Comparison of ENCODE assay signal across 16 cellular contexts in the genomic region with DNA sequence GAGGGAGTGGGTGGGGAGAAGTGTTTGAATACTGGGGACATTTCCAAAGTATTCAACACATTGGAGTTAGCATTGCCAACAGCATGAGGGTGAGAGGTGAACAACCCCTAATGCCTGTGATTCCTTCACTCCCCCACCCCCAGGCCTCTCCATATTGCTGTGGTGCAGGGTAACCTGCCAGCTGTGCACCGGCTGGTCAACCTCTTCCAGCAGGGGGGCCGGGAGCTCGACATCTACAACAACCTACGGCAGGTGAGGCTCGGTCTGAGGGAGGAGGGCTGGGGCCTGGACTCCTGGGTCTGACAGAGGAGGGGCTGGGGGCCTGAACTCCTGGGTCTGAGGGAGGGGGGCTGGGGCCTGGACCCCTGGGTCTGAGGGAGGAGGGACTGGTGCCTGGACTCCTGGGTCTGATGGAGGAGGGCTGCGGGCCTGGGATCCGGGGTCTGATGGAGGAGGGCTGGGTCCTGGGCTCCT. TPM values are rescaled to one million over a fixed set of nuclear protein-coding genes. Genes with fewer than 3 reads are reported as not detected.
DNase-seq lines count a peak whose midpoint lies in the region; ATAC-seq and TF ChIP-seq lines count a peak whose summit lies in the region.
"Had no signal": no experiment of that assay in that cellular context is flagged by ENCODE, and none has a peak within 500 bp of the region (broad histone marks: within the 10 kb centered on the region; RNA-seq: fewer than 3 reads in every experiment).

No MANE protein-coding gene starts in this region.

- H3K27ac Mint-ChIP-seq in naive thymus-derived CD8-positive, alpha-beta T cell = peak overlapping the region; percentile 37 to 99 (median 84)

- TF ChIP-seq CTCF in right atrium auricular region (IDR thresholded peaks at IDR 0.05) = no peak
- no peak for TF ChIP-seq CTCF in body of pancreas (IDR thresholded peaks at IDR 0.05)

- H3K4me3 ChIP-seq in right atrium auricular region = no peak overlapping the region
- no peak overlapping the region for H3K4me3 ChIP-seq in body of pancreas
- H3K4me3 ChIP-seq in urinary bladder (ENCODE audit: low read depth, low read length) = no peak overlapping the region
- H3K4me3 ChIP-seq in MG63 = no peak overlapping the region

- H3K9me3 Mint-ChIP-seq in naive thymus-derived CD8-positive, alpha-beta T cell = no peaks in the 10 kb centered on the region

- H3K4me1 ChIP-seq in right atrium auricular region (peaks cover 0 to 80% of the 10 kb centered on the region in 2 donors), body of pancreas (peaks cover 59% of the 10 kb centered on the region), urinary bladder (ENCODE audit: insufficient read depth) (no peaks in the 10 kb centered on the region)

- H3K4me1 Mint-ChIP-seq in naive thymus-derived CD8-positive, alpha-beta T cell = peaks cover 19 to 70% (median 59%) of the 10 kb centered on the region in 4 donors

- peaks cover 0 to 34% (median 13%) of the 10 kb centered on the region in 3 donors for H3K36me3 Mint-ChIP-seq in naive thymus-derived CD8-positive, alpha-beta T cell

- H3K27ac ChIP-seq in right atrium auricular region (peak overlapping the region; percentile 92 to 93), body of pancreas (peak overlapping the region in 3 of 4 donors; percentile 87 to 98 (median 96)), urinary bladder (ENCODE audit: low read depth) (peak overlapping the region; percentile 38)
- H3K27ac ChIP-seq: C4-2B had no signal

- H3K27me3 ChIP-seq in right atrium auricular region = no peaks in the 10 kb centered on the region
- H3K27me3 ChIP-seq in body of pancreas = no peaks in the 10 kb centered on the region
- H3K27me3 ChIP-seq in MG63 = no peaks in the 10 kb centered on the region

- WGBS in body of pancreas, 2 donors = 52 to 100% methylated on average over 2 to 7 of the region's 7 CpGs
- WGBS in urinary bladder = 93% methylated on average over 7 of the region's 7 CpGs

- intact Hi-C loops in Right ventricle myocardium inferior (cut with DNase I) (no loop called here), body of pancreas (cut with DNase I) (no loop called here)

- ATAC-seq in Right ventricle myocardium inferior (no peak), body of pancreas (no peak)
- ATAC-seq in naive thymus-derived CD8-positive, alpha-beta T cell = no peak

- POLR2A ChIA-PET in naive thymus-derived CD8-positive, alpha-beta T cell (lab: Charles Lee) = interaction anchor here (1.3 to 3.8 kb wide), 2 partner anchors 10 to 13 kb away, joined by 5 to 18 read pairs; no protein-coding TSS in a partner anchor

- peaks cover 0 to 2% (median 0%) of the 10 kb centered on the region in 5 donors for H3K27me3 Mint-ChIP-seq in naive thymus-derived CD8-positive, alpha-beta T cell

- DNase-seq in right atrium auricular region (ENCODE audit: low spot score) = no peak
- no peak for DNase-seq in Right ventricle myocardium inferior (ENCODE audit: missing footprints)
- peak in 2 of 4 donors; percentile 43 to 44 for DNase-seq in body of pancreas
- no peak for DNase-seq in naive thymus-derived CD8-positive, alpha-beta T cell
- DNase-seq in NCI-H2196 (lab: John Stamatoyannopoulos, UW; ENCODE audit: unreplicated experiment) = no peak
- DNase-seq in amygdala (lab: John Stamatoyannopoulos, UW) = no peak
- DNase-seq in MG63 = no peak
- DNase-seq: activated effector memory CD4-positive, alpha-beta T cell treated with anti-CD3 and anti-CD28 coated beads, Interleukin-2, amount 50 U/mL, for 16 hours; effector CD8-positive, alpha-beta T cell; hypothalamus; NCI-H2081; stimulated activated naive CD4-positive, alpha-beta T cell treated with Interleukin-2 at 50 U/mL for 16 hours had no signal

- peak overlapping the region in 1 of 10 donors; percentile 54 for H3K4me3 Mint-ChIP-seq in naive thymus-derived CD8-positive, alpha-beta T cell

- H3K9me3 ChIP-seq in right atrium auricular region (no peaks in the 10 kb centered on the region), body of pancreas (no peaks in the 10 kb centered on the region), MG63 (no peaks in the 10 kb centered on the region)

- peak in 1 of 3 donors; percentile 3 for TF ChIP-seq POLR2A in body of pancreas (IDR thresholded peaks at IDR 0.05)

- H3K36me3 ChIP-seq in right atrium auricular region = peaks cover 39% of the 10 kb centered on the region
- peaks cover 0 to 12% of the 10 kb centered on the region in 2 donors for H3K36me3 ChIP-seq in body of pancreas (replicated peaks in 1 of 2; ENCODE audit: insufficient read depth in 1 of 2, low read depth in 2 of 2)
- H3K36me3 ChIP-seq in urinary bladder (ENCODE audit: insufficient read depth) = peaks cover 2% of the 10 kb centered on the region
- peaks cover 83% of the 10 kb centered on the region for H3K36me3 ChIP-seq in MG63

RNA-seq across cellular contexts. Expression of gene BCL3, which starts 7.6 kb away (rescaled TPM):
- total RNA-seq in right atrium auricular region (10 to 100 TPM; 15.3 to 25.2 TPM), Right ventricle myocardium inferior (18.3 TPM), body of pancreas (10 to 100 TPM; 26.2 to 72.5 TPM), urinary bladder (2.5 TPM)
- 1 to 10 TPM; 5.9 to 7.7 TPM for total RNA-seq in naive thymus-derived CD8-positive, alpha-beta T cell
- polyA plus RNA-seq in naive thymus-derived CD8-positive, alpha-beta T cell = 1 to 10 TPM; 3.2 to 6.2 (median 3.5) TPM
- 93.0 TPM for polyA plus RNA-seq in urinary bladder
- total RNA-seq in MG63 (2014; rRNA removed; shearing (Covaris generic); ENCODE audit: low replicate concordance) = 2.2 and 3.6 TPM in 2 replicates

RNA-seq across cellular contexts. Expression of gene CBLC, which starts 21.6 kb away (rescaled TPM):
- total RNA-seq in right atrium auricular region = not detected
- not detected for total RNA-seq in Right ventricle myocardium inferior
- 10 to 100 TPM; 18.5 to 23.6 TPM for total RNA-seq in body of pancreas
- not detected for total RNA-seq in naive thymus-derived CD8-positive, alpha-beta T cell
- under 1 TPM in 1 of 3 donors, not detected in 2; 0.14 TPM for polyA plus RNA-seq in naive thymus-derived CD8-positive, alpha-beta T cell
- 4.7 TPM for total RNA-seq in urinary bladder
- polyA plus RNA-seq in urinary bladder = 6.1 TPM
- total RNA-seq in MG63 (2014; rRNA removed; shearing (Covaris generic); ENCODE audit: low replicate concordance) = not detected in 2 replicates
- total RNA-seq: H4, myocyte had no signal

RNA-seq across cellular contexts. Expression of gene BCAM, which starts 52.8 kb away (rescaled TPM):
- 100 to 1,000 TPM in 1 of 2 donors, 10 to 100 TPM in 1; 82.1 to 102 TPM for total RNA-seq in right atrium auricular region
- total RNA-seq in Right ventricle myocardium inferior = 91.9 TPM
- 10 to 100 TPM; 89.2 to 89.3 TPM for total RNA-seq in body of pancreas
- total RNA-seq in naive thymus-derived CD8-positive, alpha-beta T cell = not detected
- polyA plus RNA-seq in naive thymus-derived CD8-positive, alpha-beta T cell = not detected
- 35.3 TPM for total RNA-seq in urinary bladder
- 77.4 TPM for polyA plus RNA-seq in urinary bladder
- 4.1 and 6.1 TPM in 2 replicates for total RNA-seq in MG63 (2014; rRNA removed; shearing (Covaris generic); ENCODE audit: low replicate concordance)

RNA-seq across cellular contexts. Expression of gene CEACAM16, which starts 57.2 kb away (rescaled TPM):
- total RNA-seq in right atrium auricular region (not detected), Right ventricle myocardium inferior (not detected), body of pancreas (1 to 10 TPM in 1 of 2 donors, under 1 TPM in 1; 0.33 to 1.3 TPM), urinary bladder (not detected)
- total RNA-seq in naive thymus-derived CD8-positive, alpha-beta T cell = not detected
- polyA plus RNA-seq in naive thymus-derived CD8-positive, alpha-beta T cell = not detected
- polyA plus RNA-seq in urinary bladder = not detected
- total RNA-seq in MG63 (2014; rRNA removed; shearing (Covaris generic); ENCODE audit: low replicate concordance) = 0.92 TPM in 1 of 2 replicates, not detected in the other
- total RNA-seq: H4 had no signal

Comparison
In these comparisons a context has a peak if more than half of its experiments do, and no peak if none do; other contexts are left out.
1. H3K27ac ChIP-seq: peak in every context shown above with its lines; median percentile 96 in body of pancreas; 92 in right atrium auricular region; 38 in urinary bladder.